In genomic region chr9:126609191-126609590, GRCh38 we compare ENCODE assay signal across 2 cellular contexts.
TF ChIP-seq lines count a peak whose summit lies in the region.

No MANE protein-coding gene starts in this region.

TF ChIP-seq in IMR-90, 13 proteins besides CTCF, POLR2A, EP300 and RAD21:
- TF ChIP-seq MAFK (IDR thresholded peaks at IDR 0.05; ENCODE audit: low read depth, low read length), result no peak

TF ChIP-seq in H1, 55 proteins besides CTCF, POLR2A, EP300 and RAD21:
- no peak for TF ChIP-seq HDAC2 (IDR thresholded peaks at IDR 0.05; ENCODE audit: borderline replicate concordance in 1 of 2, low read depth in 2 of 2, low read length in 2 of 2)
- TF ChIP-seq TBP (IDR thresholded peaks at IDR 0.05; ENCODE audit: low read depth, low read length), result no peak
- TF ChIP-seq RBBP5 (IDR thresholded peaks at IDR 0.05; ENCODE audit: borderline replicate concordance, low read depth, low read length), result no peak
- TF ChIP-seq EZH2 (IDR thresholded peaks at IDR 0.05; ENCODE audit: low read depth, low read length, severe bottlenecking), result no peak
- TF ChIP-seq HDAC6 (IDR thresholded peaks at IDR 0.05; ENCODE audit: low read depth, low read length), result no peak
- no peak for TF ChIP-seq CHD2 (IDR thresholded peaks at IDR 0.05; ENCODE audit: low read length)
- TF ChIP-seq EGR1 (IDR thresholded peaks at IDR 0.05; ENCODE audit: borderline replicate concordance, low read depth, low read length), result no peak
- no peak for TF ChIP-seq KDM5A (IDR thresholded peaks at IDR 0.05; ENCODE audit: low read length)
- no peak for TF ChIP-seq TCF12 (IDR thresholded peaks at IDR 0.05; ENCODE audit: low read depth, low read length)
- no peak for TF ChIP-seq POU5F1 (IDR thresholded peaks at IDR 0.05; ENCODE audit: low read depth, low read length)
- no peak for TF ChIP-seq PHF8 (conservative IDR thresholded peaks at IDR 0.05; ENCODE audit: low read depth, low read length)
- no peak for TF ChIP-seq SP1 (IDR thresholded peaks at IDR 0.05; ENCODE audit: low read depth, low read length)
